18 cellular contexts compared by ENCODE assay signal in genomic region chr4:53709693-53710092, GRCh38.
A peak's percentile ranks its signal among the peaks of the same experiment; 100 is the strongest.
DNase-seq lines count a peak whose midpoint lies in the region; ATAC-seq and TF ChIP-seq lines count a peak whose summit lies in the region.
"Had no signal": no experiment of that assay in that cellular context is flagged by ENCODE, and none has a peak within 500 bp of the region (broad histone marks: within the 10 kb centered on the region; RNA-seq: fewer than 3 reads in every experiment).

No MANE protein-coding gene starts in this region.

- intact Hi-C loops in left colon (cut with DNase I, micrococcal nuclease): loop anchor here in 1 of 2 donors (5.0 kb wide), 2 partner anchors 332 to 518 kb away; partner anchors contain the start of genes FIP1L1 and PDGFRA

- no peak overlapping the region for H2AFZ ChIP-seq in osteoblast (ENCODE audit: low read length)

- H4K20me1 ChIP-seq in osteoblast (ENCODE audit: insufficient read depth, low read length): no peaks in the 10 kb centered on the region

- peaks cover 43% of the 10 kb centered on the region for H3K4me1 Mint-ChIP-seq in chondrocyte (ENCODE audit: low read depth)

- H3K27ac ChIP-seq in osteoblast (ENCODE audit: low read depth, low read length): no peak overlapping the region
- H3K27ac ChIP-seq: esophagus squamous epithelium, SJCRH30, skin epidermis had no signal

- TF ChIP-seq CTCF in GM12872 (IDR thresholded peaks at IDR 0.05; ENCODE audit: insufficient read depth, low read depth, low read length) (0 out of 3 replicates have a peak, but pooled peaks have one; percentile 2), LNCAP (IDR thresholded peaks at IDR 0.05) (peak; percentile 30; the same call in 1 of the 2 replicates), chondrocyte (IDR thresholded peaks at IDR 0.05) (peak; percentile 59), osteoblast (IDR thresholded peaks at IDR 0.05; ENCODE audit: extremely low read depth, low read depth, low read length) (peak; percentile 45)

- no peaks in the 10 kb centered on the region for H3K27me3 ChIP-seq in osteoblast (ENCODE audit: insufficient read depth, low read length)
- H3K27me3 ChIP-seq: esophagus squamous epithelium, SJCRH30 had no signal

- H3K27me3 Mint-ChIP-seq in chondrocyte (ENCODE audit: low read depth): no peaks in the 10 kb centered on the region

- no peaks in the 10 kb centered on the region for H3K36me3 Mint-ChIP-seq in chondrocyte (ENCODE audit: low read depth)

- H3K27ac Mint-ChIP-seq in chondrocyte (ENCODE audit: unreplicated experiment): no peak overlapping the region
- H3K27ac Mint-ChIP-seq: T-helper 1 cell treated with Interleukin-12 subunit alpha and Interleukin-12 subunit beta and Interleukin-4 antibody, amounts not matched to agents 30 μg/mL and 1 μg/mL, for 36 hours had no signal

- H3K4me3 ChIP-seq in osteoblast (ENCODE audit: insufficient read depth, low read length): no peak overlapping the region
- H3K4me3 ChIP-seq: esophagus squamous epithelium, SJCRH30, skin epidermis had no signal

- peaks cover 48% of the 10 kb centered on the region for H3K4me1 ChIP-seq in osteoblast (ENCODE audit: insufficient read depth, low read length)
- H3K4me1 ChIP-seq: SJCRH30 had no signal

- ATAC-seq in left colon: no peak
- ATAC-seq: HepG2 had no signal

- DNase-seq in chondrocyte (ENCODE audit: low spot score) (no peak), osteoblast (ENCODE audit: insufficient read length, low spot score, missing footprints) (no peak), iPS-NIHi7 (ENCODE audit: extremely low spot score) (no peak), left colon (no peak), OCI-M2 (lab: John Stamatoyannopoulos, UW; ENCODE audit: unreplicated experiment) (no peak)
- DNase-seq: activated gamma-delta T cell, DMS153, esophagus squamous epithelium, kidney glomerular epithelial cell, NCI-H2081 treated with DMSO at 0.1 percent for 48 hours, NCI-H510A, SJCRH30, trophoblast cell had no signal

- no peaks in the 10 kb centered on the region for H3K79me2 ChIP-seq in osteoblast (ENCODE audit: insufficient read depth, low read length)

- no peak overlapping the region for H3K4me2 ChIP-seq in osteoblast (ENCODE audit: insufficient read depth, low read length)

- no peaks in the 10 kb centered on the region for H3K9me3 ChIP-seq in osteoblast (ENCODE audit: low read depth, low read length)
- H3K9me3 ChIP-seq: esophagus squamous epithelium had no signal

- no peaks in the 10 kb centered on the region for H3K9me3 Mint-ChIP-seq in chondrocyte (ENCODE audit: low read depth)
- H3K9me3 Mint-ChIP-seq: T-helper 1 cell treated with Interleukin-12 subunit alpha and Interleukin-12 subunit beta and Interleukin-4 antibody, amounts not matched to agents 30 μg/mL and 1 μg/mL, for 36 hours had no signal

- H3K36me3 ChIP-seq in osteoblast (ENCODE audit: insufficient read depth, low read length): no peaks in the 10 kb centered on the region
- H3K36me3 ChIP-seq: esophagus squamous epithelium, SJCRH30 had no signal

- H3K4me3 Mint-ChIP-seq in chondrocyte (ENCODE audit: unreplicated experiment): no peak overlapping the region
- H3K4me3 Mint-ChIP-seq: T-helper 1 cell treated with Interleukin-12 subunit alpha and Interleukin-12 subunit beta and Interleukin-4 antibody, amounts not matched to agents 30 μg/mL and 1 μg/mL, for 36 hours had no signal

Comparison
In these comparisons a context has a peak if more than half of its experiments do, and no peak if none do; other contexts are left out.
1. CTCF ChIP-seq: peak in every context shown above with its lines; median percentile 59 in chondrocyte; 45 in osteoblast; 30 in LNCAP; 2 in GM12872.